Comparison of ENCODE assay signal across 8 cellular contexts in genomic region chr19:29596885-29597525, GRCh38. TPM values are rescaled to one million over a fixed set of nuclear protein-coding genes. Genes with fewer than 3 reads are reported as not detected.
A peak's percentile ranks its signal among the peaks of the same experiment; 100 is the strongest.
DNase-seq lines count a peak whose midpoint lies in the region; ATAC-seq and TF ChIP-seq lines count a peak whose summit lies in the region.
"Had no signal": no experiment of that assay in that cellular context is flagged by ENCODE, and none has a peak within 500 bp of the region (broad histone marks: within the 10 kb centered on the region; RNA-seq: fewer than 3 reads in every experiment).

No MANE protein-coding gene starts in this region.

- H3K27ac Mint-ChIP-seq in neural crest cell (ENCODE audit: unreplicated experiment): no peak overlapping the region
- H3K27ac Mint-ChIP-seq: activated naive CD4-positive, alpha-beta T cell treated with anti-CD3 and anti-CD28 coated beads, Interleukin-2, amount 50 U/mL, for 72 hours had no signal

- H3K9me3 Mint-ChIP-seq in neural crest cell: no peaks in the 10 kb centered on the region
- H3K9me3 Mint-ChIP-seq: activated naive CD4-positive, alpha-beta T cell treated with anti-CD3 and anti-CD28 coated beads, Interleukin-2, amount 50 U/mL, for 72 hours had no signal

- no peaks in the 10 kb centered on the region for H3K9me3 ChIP-seq in effector memory CD4-positive, alpha-beta T cell (ENCODE audit: control insufficient read depth, low read length)

- DNase-seq in GM10248 (ENCODE audit: extremely low spot score) (no peak), NCI-H2029 (lab: John Stamatoyannopoulos, UW) (peak; percentile 73), astrocyte of the hippocampus (ENCODE audit: low read depth, low spot score) (peak; percentile 18), neural crest cell (ENCODE audit: low read depth, low spot score) (no peak)
- no peak for DNase-seq in effector memory CD4-positive, alpha-beta T cell

- no peak overlapping the region for H3K4me3 Mint-ChIP-seq in neural crest cell

- TF ChIP-seq CTCF in GM10248 (IDR thresholded peaks at IDR 0.05; ENCODE audit: control extremely low read depth, extremely low read depth, low read depth, missing control alignments): peak; percentile 58
- peak; percentile 59 for TF ChIP-seq CTCF in neural crest cell (conservative IDR thresholded peaks at IDR 0.05)

- CTCF ChIA-PET in GM10248 (lab: Yijun Ruan, JAX): interaction anchor here (0.7 to 5.9 kb wide), 9 partner anchors 8 to 334 kb away, joined by 3 to 37 read pairs (median 3); no protein-coding TSS in a partner anchor

- H3K27me3 ChIP-seq in effector memory CD4-positive, alpha-beta T cell (replicated peaks; ENCODE audit: control insufficient read depth, insufficient read depth, low read length, poor library complexity, severe bottlenecking): no peaks in the 10 kb centered on the region

- H3K36me3 Mint-ChIP-seq in neural crest cell (ENCODE audit: low read depth): no peaks in the 10 kb centered on the region
- H3K36me3 Mint-ChIP-seq: activated naive CD4-positive, alpha-beta T cell treated with anti-CD3 and anti-CD28 coated beads, Interleukin-2, amount 50 U/mL, for 72 hours had no signal

- no peaks in the 10 kb centered on the region for H3K36me3 ChIP-seq in effector memory CD4-positive, alpha-beta T cell (ENCODE audit: control insufficient read depth, insufficient read depth, low read length)

- no peak for ATAC-seq in HG02571 (IDR thresholded peaks at IDR 0.05; ENCODE audit: unreplicated experiment)
- no peak for ATAC-seq in HG03196 (IDR thresholded peaks at IDR 0.05; ENCODE audit: unreplicated experiment)
- ATAC-seq: activated naive CD4-positive, alpha-beta T cell treated with anti-CD3 and anti-CD28 coated beads, Interleukin-2, amount 50 U/mL, for 72 hours had no signal

- H3K27ac ChIP-seq in effector memory CD4-positive, alpha-beta T cell (ENCODE audit: insufficient read depth, low read length, poor library complexity, severe bottlenecking): no peak overlapping the region

- H3K4me1 ChIP-seq in effector memory CD4-positive, alpha-beta T cell (ENCODE audit: control insufficient read depth, insufficient read depth, low read length, poor library complexity, severe bottlenecking): no peaks in the 10 kb centered on the region

- POLR2A ChIA-PET in GM10248 (lab: Yijun Ruan, JAX): no interaction called here

- no peak overlapping the region for H3K4me3 ChIP-seq in effector memory CD4-positive, alpha-beta T cell (ENCODE audit: insufficient read depth, low read depth, low read length, poor library complexity, severe bottlenecking)

- peaks cover 64% of the 10 kb centered on the region for H3K27me3 Mint-ChIP-seq in neural crest cell (ENCODE audit: low read depth)

- H3K4me1 Mint-ChIP-seq in neural crest cell: peaks cover 20% of the 10 kb centered on the region

RNA-seq across cellular contexts. Expression of gene POP4, which starts 9.1 kb away (rescaled TPM):
- 63.9 and 66.8 TPM in 2 replicates for total RNA-seq in neural crest cell

Comparison
In these comparisons a context has a peak if more than half of its experiments do, and no peak if none do; other contexts are left out.
1. DNase-seq: peak in NCI-H2029 (single experiment) and astrocyte of the hippocampus (single experiment); none in GM10248 (single experiment), neural crest cell (single experiment) and effector memory CD4-positive, alpha-beta T cell (0 of 3).